In the genomic region with DNA sequence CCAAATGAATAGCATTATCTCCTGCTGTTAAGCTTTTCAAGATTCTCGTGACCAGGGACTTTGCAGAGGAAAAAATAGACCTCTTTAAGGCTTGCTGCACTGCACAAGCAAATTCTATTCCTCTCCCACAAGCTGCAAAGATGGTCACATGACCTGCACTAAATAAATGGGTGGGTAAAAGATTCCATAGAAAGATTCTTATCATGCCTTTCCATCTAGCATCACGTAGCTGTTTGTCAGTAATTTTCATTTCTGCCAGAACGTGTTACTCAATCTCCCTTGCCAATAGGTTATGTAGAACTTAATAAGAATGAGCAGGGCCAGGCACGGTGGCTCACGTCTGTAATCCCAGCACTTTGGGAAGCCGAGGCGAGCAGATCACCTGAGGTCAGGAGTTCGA, we compare ENCODE assay signal across 13 cellular contexts. TPM values are rescaled to one million over a fixed set of nuclear protein-coding genes. Genes with fewer than 3 reads are reported as not detected.
DNase-seq lines count a peak whose midpoint lies in the region; ATAC-seq and TF ChIP-seq lines count a peak whose summit lies in the region.
"Had no signal": no experiment of that assay in that cellular context is flagged by ENCODE, and none has a peak within 500 bp of the region (broad histone marks: within the 10 kb centered on the region; RNA-seq: fewer than 3 reads in every experiment).

No MANE protein-coding gene starts in this region.

- H3K36me3 Mint-ChIP-seq in neural crest cell (ENCODE audit: low read depth) = no peaks in the 10 kb centered on the region
- no peaks in the 10 kb centered on the region for H3K36me3 Mint-ChIP-seq in activated naive CD8-positive, alpha-beta T cell treated with anti-CD3 and anti-CD28 coated beads, Interleukin-2, amount 50 U/mL, for 24 hours (ENCODE audit: low read depth)
- H3K36me3 Mint-ChIP-seq: immature natural killer cell had no signal

- H3K9me3 Mint-ChIP-seq in neural crest cell = no peaks in the 10 kb centered on the region
- H3K9me3 Mint-ChIP-seq in activated naive CD8-positive, alpha-beta T cell treated with anti-CD3 and anti-CD28 coated beads, Interleukin-2, amount 50 U/mL, for 24 hours = no peaks in the 10 kb centered on the region
- H3K9me3 Mint-ChIP-seq: dendritic cell treated with granulocyte-macrophage colony-stimulating factor and Interleukin-4, amounts not matched to agents 40 ng/mL and 50 ng/mL, for 4 days; immature natural killer cell had no signal

- no peak overlapping the region for H3K27ac Mint-ChIP-seq in neural crest cell (ENCODE audit: unreplicated experiment)
- H3K27ac Mint-ChIP-seq in activated naive CD8-positive, alpha-beta T cell treated with anti-CD3 and anti-CD28 coated beads, Interleukin-2, amount 50 U/mL, for 24 hours = no peak overlapping the region
- H3K27ac Mint-ChIP-seq: dendritic cell treated with granulocyte-macrophage colony-stimulating factor and Interleukin-4, amounts not matched to agents 40 ng/mL and 50 ng/mL, for 4 days; immature natural killer cell had no signal

- peaks cover 20% of the 10 kb centered on the region for H3K4me1 Mint-ChIP-seq in neural crest cell
- H3K4me1 Mint-ChIP-seq in activated naive CD8-positive, alpha-beta T cell treated with anti-CD3 and anti-CD28 coated beads, Interleukin-2, amount 50 U/mL, for 24 hours = peaks cover 3% of the 10 kb centered on the region
- H3K4me1 Mint-ChIP-seq: immature natural killer cell had no signal

- ATAC-seq in HG03521 (IDR thresholded peaks at IDR 0.05; ENCODE audit: unreplicated experiment) (no peak), GM18520 (IDR thresholded peaks at IDR 0.05; ENCODE audit: unreplicated experiment) (no peak)
- ATAC-seq in activated naive CD8-positive, alpha-beta T cell treated with anti-CD3 and anti-CD28 coated beads, Interleukin-2, amount 50 U/mL, for 24 hours = no peak
- ATAC-seq: upper lobe of right lung had no signal

- no peak overlapping the region for H3K4me3 ChIP-seq in epithelial cell of esophagus (ENCODE audit: low read length)
- H3K4me3 ChIP-seq: upper lobe of right lung had no signal

- no peaks in the 10 kb centered on the region for H3K27me3 Mint-ChIP-seq in neural crest cell (ENCODE audit: low read depth)
- no peaks in the 10 kb centered on the region for H3K27me3 Mint-ChIP-seq in activated naive CD8-positive, alpha-beta T cell treated with anti-CD3 and anti-CD28 coated beads, Interleukin-2, amount 50 U/mL, for 24 hours
- H3K27me3 Mint-ChIP-seq: dendritic cell treated with granulocyte-macrophage colony-stimulating factor and Interleukin-4, amounts not matched to agents 40 ng/mL and 50 ng/mL, for 4 days had no signal

- DNase-seq in EL = peak; percentile 80
- DNase-seq in NCI-H460 (ENCODE audit: extremely low read depth, low read depth) = peak; percentile 81
- peak; percentile 53 for DNase-seq in epithelial cell of esophagus (ENCODE audit: low read depth)
- DNase-seq in neural crest cell (ENCODE audit: low read depth, low spot score) = no peak
- no peak for DNase-seq in hypothalamus (lab: John Stamatoyannopoulos, UW)
- DNase-seq in activated naive CD8-positive, alpha-beta T cell treated with anti-CD3 and anti-CD28 coated beads, Interleukin-2, amount 50 U/mL, for 24 hours = no peak
- DNase-seq: activated T-cell treated with anti-CD3 and anti-CD28 coated beads, Interleukin-2, amount 50 U/mL, for 48 hours; DMS79; immature natural killer cell; upper lobe of right lung had no signal

- H3K4me3 Mint-ChIP-seq in neural crest cell = peak overlapping the region; percentile 27
- H3K4me3 Mint-ChIP-seq in activated naive CD8-positive, alpha-beta T cell treated with anti-CD3 and anti-CD28 coated beads, Interleukin-2, amount 50 U/mL, for 24 hours = no peak overlapping the region
- H3K4me3 Mint-ChIP-seq: dendritic cell treated with granulocyte-macrophage colony-stimulating factor and Interleukin-4, amounts not matched to agents 40 ng/mL and 50 ng/mL, for 4 days; immature natural killer cell had no signal

- TF ChIP-seq CTCF in epithelial cell of esophagus (IDR thresholded peaks at IDR 0.05; ENCODE audit: insufficient read depth, low read depth, low read length, missing control alignments) (no peak), neural crest cell (conservative IDR thresholded peaks at IDR 0.05) (no peak)

RNA-seq across cellular contexts. Expression of gene USP9X, which starts 57.9 kb away (rescaled TPM):
- total RNA-seq in NCI-H460 (2014; rRNA removed; shearing (Covaris generic)) = 109 and 121 TPM in 2 replicates
- 19.5 and 37.3 TPM in 2 replicates for polyA plus RNA-seq in NCI-H460 (2014; cell fraction: nucleus; rRNA removed)
- 60.0 and 62.2 TPM in 2 replicates for total RNA-seq in neural crest cell

Comparison
In these comparisons a context has a peak if more than half of its experiments do, and no peak if none do; other contexts are left out.
1. DNase-seq: peak in EL (single experiment), NCI-H460 (single experiment) and epithelial cell of esophagus (single experiment); none in neural crest cell (single experiment), hypothalamus (0 of 51) and activated naive CD8-positive, alpha-beta T cell treated with anti-CD3 and anti-CD28 coated beads, Interleukin-2, amount 50 U/mL, for 24 hours (single experiment).